ENCODE assay signal across 1 cellular context in genomic region chr19:4234862-4235201, GRCh38.
A peak's percentile ranks its signal among the peaks of the same experiment; 100 is the strongest.
TF ChIP-seq lines count a peak whose summit lies in the region.

No MANE protein-coding gene starts in this region.

TF ChIP-seq in HepG2, 621 proteins besides CTCF, POLR2A, EP300 and RAD21:
- TF ChIP-seq ZNF747 (CRISPR knock-in tag; IDR thresholded peaks at IDR 0.05; ENCODE audit: borderline replicate concordance), result no peak
- TF ChIP-seq YEATS4 (CRISPR knock-in tag; IDR thresholded peaks at IDR 0.05; ENCODE audit: borderline replicate concordance), result peak; percentile 12; the same call in 1 of the 2 replicates
- peak; percentile 82 for TF ChIP-seq ZNF12 (CRISPR knock-in tag; IDR thresholded peaks at IDR 0.05)
- TF ChIP-seq ZNF816 (CRISPR knock-in tag; IDR thresholded peaks at IDR 0.05; ENCODE audit: borderline replicate concordance), result peak; percentile 4; the same call in 1 of the 2 replicates
- no peak for TF ChIP-seq HDAC2 (CRISPR knock-in tag; IDR thresholded peaks at IDR 0.05)
- 0 out of 2 replicates have a peak, but pooled peaks have one; percentile 4 for TF ChIP-seq ZC3H13 (CRISPR knock-in tag; IDR thresholded peaks at IDR 0.05)
- no peak for TF ChIP-seq ZNF292 (CRISPR knock-in tag; IDR thresholded peaks at IDR 0.05; ENCODE audit: borderline replicate concordance, low read depth)
- TF ChIP-seq PLRG1 (conservative IDR thresholded peaks at IDR 0.05), result no peak
- TF ChIP-seq ARID2 (CRISPR knock-in tag; IDR thresholded peaks at IDR 0.05; ENCODE audit: borderline replicate concordance), result 0 out of 2 replicates have a peak, but pooled peaks have one; percentile 2
- TF ChIP-seq ZNF280D (CRISPR knock-in tag; IDR thresholded peaks at IDR 0.05), result no peak
- TF ChIP-seq CBFB (CRISPR knock-in tag; IDR thresholded peaks at IDR 0.05), result no peak
- TF ChIP-seq ZNF687 (CRISPR knock-in tag; IDR thresholded peaks at IDR 0.05), result peak; percentile 10; the same call in 1 of the 2 replicates
- TF ChIP-seq ZBED4 (CRISPR knock-in tag; IDR thresholded peaks at IDR 0.05; ENCODE audit: borderline replicate concordance), result no peak
- 0 out of 2 replicates have a peak, but pooled peaks have one; percentile 34 for TF ChIP-seq BHLHE40 (IDR thresholded peaks at IDR 0.05; ENCODE audit: low read length)
- TF ChIP-seq ZFX (CRISPR knock-in tag; IDR thresholded peaks at IDR 0.05; ENCODE audit: low read depth), result peak; percentile 21; the same call in 1 of the 2 replicates
- TF ChIP-seq ZFP90 (CRISPR knock-in tag; IDR thresholded peaks at IDR 0.05; ENCODE audit: borderline replicate concordance), result no peak
- peak; percentile 7 for TF ChIP-seq TEAD3 (CRISPR knock-in tag; optimal IDR thresholded peaks at IDR 0.05; ENCODE audit: borderline replicate concordance)
- no peak for TF ChIP-seq ZNF598 (CRISPR knock-in tag; IDR thresholded peaks at IDR 0.05; ENCODE audit: borderline replicate concordance)
- TF ChIP-seq MAX (IDR thresholded peaks at IDR 0.05), result peak; percentile 3; the same call in 1 of the 2 replicates
- no peak for TF ChIP-seq ZNF75D (CRISPR knock-in tag; IDR thresholded peaks at IDR 0.05; ENCODE audit: borderline replicate concordance)
- TF ChIP-seq ESRRA (CRISPR knock-in tag; IDR thresholded peaks at IDR 0.05; ENCODE audit: low read depth), result 0 out of 2 replicates have a peak, but pooled peaks have one; percentile 28
- 0 out of 2 replicates have a peak, but pooled peaks have one; percentile 45 for TF ChIP-seq ZMYM2 (CRISPR knock-in tag; IDR thresholded peaks at IDR 0.05)
